ENCODE assay signal across 16 cellular contexts in genomic region chr10:124608093-124608721, GRCh38.
DNase-seq lines count a peak whose midpoint lies in the region; ATAC-seq and TF ChIP-seq lines count a peak whose summit lies in the region.
"Had no signal": no experiment of that assay in that cellular context is flagged by ENCODE, and none has a peak within 500 bp of the region (broad histone marks: within the 10 kb centered on the region; RNA-seq: fewer than 3 reads in every experiment).

No MANE protein-coding gene starts in this region.

- H3K27ac ChIP-seq in DND-41 (ENCODE audit: low read length) = peak overlapping the region; percentile 42
- peak overlapping the region; percentile 99 for H3K27ac ChIP-seq in SU-DHL-6 (ENCODE audit: low read depth, low read length)
- peak overlapping the region; percentile 47 for H3K27ac ChIP-seq in cingulate gyrus (ENCODE audit: low read depth, low read length)
- H3K27ac ChIP-seq in substantia nigra (ENCODE audit: low read depth, low read length, poor library complexity, severe bottlenecking) = peak overlapping the region; percentile 99
- no peak overlapping the region for H3K27ac ChIP-seq in mammary epithelial cell (ENCODE audit: insufficient read depth, low read depth, low read length)
- no peak overlapping the region for H3K27ac ChIP-seq in lower lobe of right lung
- H3K27ac ChIP-seq: SJCRH30 had no signal

- H3K9me3 ChIP-seq in DND-41 (ENCODE audit: insufficient read depth, low read length, severe bottlenecking) (no peaks in the 10 kb centered on the region), SU-DHL-6 (ENCODE audit: insufficient read depth, low read length) (no peaks in the 10 kb centered on the region), mammary epithelial cell (replicated peaks; ENCODE audit: insufficient read depth, low read length) (no peaks in the 10 kb centered on the region), lower lobe of right lung (no peaks in the 10 kb centered on the region)
- H3K9me3 ChIP-seq: SJCRH30 had no signal

- ATAC-seq in DND-41 (ENCODE audit: insufficient read depth, low read depth) (no peak), lower lobe of right lung (no peak)

- dilution Hi-C loops in mammary epithelial cell (cut with HindIII; ENCODE audit: low sequenced_read_pairs) = no loop called here

- BruUV-seq in mammary epithelial cell (replicated peaks; lab: Mats Ljungman, UMichigan) = no TSS peak

- intact Hi-C loops in mammary epithelial cell (cut with micrococcal nuclease) = no loop called here
- intact Hi-C loops in lower lobe of right lung (cut with DNase I) = no loop called here

- H3K4me3 ChIP-seq in DND-41 (ENCODE audit: low read depth in 1 of 2, low read length in 2 of 2) (no peak overlapping the region), SU-DHL-6 (ENCODE audit: insufficient read depth, low read length, poor library complexity, severe bottlenecking) (no peak overlapping the region), mammary epithelial cell (replicated peaks in 1 of 3; ENCODE audit: insufficient read depth in 1 of 3, low read depth in 2 of 3, low read length in 3 of 3) (no peak overlapping the region), lower lobe of right lung (no peak overlapping the region)
- H3K4me3 ChIP-seq: SJCRH30 had no signal

- H3K79me2 ChIP-seq in DND-41 (ENCODE audit: insufficient read depth, low read length) (peaks cover 8% of the 10 kb centered on the region; the same call in 1 of the 2 replicates), SU-DHL-6 (ENCODE audit: insufficient read depth, low read length) (no peaks in the 10 kb centered on the region), mammary epithelial cell (ENCODE audit: insufficient read depth, low read length) (no peaks in the 10 kb centered on the region)

- H3K4me1 ChIP-seq in DND-41 (ENCODE audit: insufficient read depth, low read length) (peaks cover 33% of the 10 kb centered on the region), mammary epithelial cell (ENCODE audit: insufficient read depth, low read length) (no peaks in the 10 kb centered on the region), lower lobe of right lung (peaks cover 22% of the 10 kb centered on the region)

- TF ChIP-seq CTCF in DND-41 (IDR thresholded peaks at IDR 0.05; ENCODE audit: borderline replicate concordance, extremely low read depth, low read length, poor library complexity, severe bottlenecking) = no peak
- no peak for TF ChIP-seq CTCF in SU-DHL-6 (IDR thresholded peaks at IDR 0.05; ENCODE audit: insufficient read depth, low read length, poor library complexity, severe bottlenecking)
- no peak for TF ChIP-seq CTCF in mammary epithelial cell (conservative IDR thresholded peaks at IDR 0.05 in 1 of 2, IDR thresholded peaks at IDR 0.05 in 1 of 2; ENCODE audit: extremely low read depth in 1 of 2, insufficient read depth in 1 of 2, low read depth in 1 of 2, low read length in 2 of 2)
- no peak for TF ChIP-seq CTCF in lower lobe of right lung (IDR thresholded peaks at IDR 0.05)

- H3K9me2 ChIP-seq in SU-DHL-6 (replicated peaks; ENCODE audit: insufficient read depth, low read length) = no peaks in the 10 kb centered on the region

- H2AFZ ChIP-seq in DND-41 (ENCODE audit: low read depth, low read length) (no peak overlapping the region), SU-DHL-6 (ENCODE audit: low read depth, low read length, severe bottlenecking) (no peak overlapping the region), mammary epithelial cell (ENCODE audit: low read depth, low read length) (no peak overlapping the region)

- no peak overlapping the region for H3K4me2 ChIP-seq in DND-41 (ENCODE audit: insufficient read depth, low read length)
- H3K4me2 ChIP-seq in SU-DHL-6 (ENCODE audit: low read depth, low read length, poor library complexity, severe bottlenecking) = peak overlapping the region; percentile 6
- no peak overlapping the region for H3K4me2 ChIP-seq in mammary epithelial cell (ENCODE audit: insufficient read depth, low read depth, low read length)

- peaks cover 3% of the 10 kb centered on the region; the same call in 1 of the 2 replicates for H4K20me1 ChIP-seq in DND-41 (ENCODE audit: insufficient read depth, low read length)
- H4K20me1 ChIP-seq in SU-DHL-6 (ENCODE audit: low read depth, low read length) = no peaks in the 10 kb centered on the region
- no peaks in the 10 kb centered on the region for H4K20me1 ChIP-seq in mammary epithelial cell (ENCODE audit: insufficient read depth, low read length)

- H3K27me3 ChIP-seq in DND-41 (ENCODE audit: insufficient read depth, low read length, poor library complexity) (no peaks in the 10 kb centered on the region), SU-DHL-6 (ENCODE audit: low read length) (no peaks in the 10 kb centered on the region), mammary epithelial cell (ENCODE audit: insufficient read depth, low read length) (no peaks in the 10 kb centered on the region), lower lobe of right lung (ENCODE audit: low read depth) (no peaks in the 10 kb centered on the region)
- H3K27me3 ChIP-seq: SJCRH30 had no signal

- H3K36me3 ChIP-seq in DND-41 (ENCODE audit: insufficient read depth, low read length) (peaks cover 16% of the 10 kb centered on the region), SU-DHL-6 (ENCODE audit: low read length) (no peaks in the 10 kb centered on the region), mammary epithelial cell (ENCODE audit: insufficient read depth, low read length) (no peaks in the 10 kb centered on the region), lower lobe of right lung (no peaks in the 10 kb centered on the region)
- H3K36me3 ChIP-seq: SJCRH30 had no signal

- no peak overlapping the region for H3K9ac ChIP-seq in DND-41 (ENCODE audit: low read depth, low read length)
- peak overlapping the region; percentile 85 for H3K9ac ChIP-seq in SU-DHL-6 (ENCODE audit: low read length)
- no peak overlapping the region for H3K9ac ChIP-seq in mammary epithelial cell (ENCODE audit: insufficient read depth, low read length)

- H3F3A ChIP-seq in SU-DHL-6 (ENCODE audit: insufficient read depth) = peaks cover 68% of the 10 kb centered on the region

- DNase-seq in DND-41 (no peak), substantia nigra (lab: John Stamatoyannopoulos, UW) (no peak), mammary epithelial cell (no peak), SIG-M5 treated with dmso at 0.1 percent for 504 hours (lab: John Stamatoyannopoulos, UW; ENCODE audit: unreplicated experiment) (no peak), NCI-H1092 treated with DMSO at 0.1 percent for 48 hours (lab: John Stamatoyannopoulos, UW) (no peak), lower lobe of right lung (no peak)
- DNase-seq: CD4-positive, alpha-beta memory T cell; KG1; NCI-H1105 treated with DMSO at 0.1 percent for 48 hours; NCI-H2029 treated with DMSO at 0.1 percent for 48 hours; NCI-H226; NCI-H510A treated with DMSO at 0.1 percent for 48 hours; NCI-H748 treated with DMSO at 0.1 percent for 48 hours; SJCRH30 had no signal

- CTCF ChIA-PET in mammary epithelial cell (lab: Charles Lee; ENCODE audit: low non-redundant PET) = no interaction called here

- WGBS in mammary epithelial cell (ENCODE audit: low coverage, missing lambda C conversion rate) = 87% methylated on average over 7 of the region's 14 CpGs

- in situ Hi-C loops in mammary epithelial cell (cut with MboI; ENCODE audit: low sequenced_read_pairs in 2 of 2) = no loop called here

Comparison
In these comparisons a context has a peak if more than half of its experiments do, and no peak if none do; other contexts are left out.
1. H3K27ac ChIP-seq: peak in DND-41 (single experiment), SU-DHL-6 (single experiment), cingulate gyrus (single experiment) and substantia nigra (single experiment); none in mammary epithelial cell (single experiment) and lower lobe of right lung (single experiment).